Comparison of ENCODE assay signal across 3 cellular contexts in genomic region chr11:46677169-46677568, GRCh38.
TF ChIP-seq lines count a peak whose summit lies in the region.

No MANE protein-coding gene starts in this region.

TF ChIP-seq in GM12891, 5 proteins besides CTCF, POLR2A, EP300 and RAD21 (continued from another document):
- no peak for TF ChIP-seq TAF1 (IDR thresholded peaks at IDR 0.05; ENCODE audit: low read depth, low read length)

TF ChIP-seq in WTC11, 78 proteins besides CTCF, POLR2A, EP300 and RAD21 (continued from another document and continues in another):
- TF ChIP-seq USF2 (CRISPR knock-in tag; IDR thresholded peaks at IDR 0.05) = no peak
- no peak for TF ChIP-seq CDX4 (CRISPR knock-in tag; IDR thresholded peaks at IDR 0.05; ENCODE audit: borderline replicate concordance)
- TF ChIP-seq ERG (CRISPR knock-in tag; IDR thresholded peaks at IDR 0.05) = no peak
- no peak for TF ChIP-seq ZNF263 (CRISPR knock-in tag; IDR thresholded peaks at IDR 0.05; ENCODE audit: low read depth)
- no peak for TF ChIP-seq JUN (CRISPR knock-in tag; IDR thresholded peaks at IDR 0.05)
- no peak for TF ChIP-seq CREM (CRISPR knock-in tag; IDR thresholded peaks at IDR 0.05)
- TF ChIP-seq JAZF1 (CRISPR knock-in tag; IDR thresholded peaks at IDR 0.05) = no peak
- no peak for TF ChIP-seq USF1 (CRISPR knock-in tag; IDR thresholded peaks at IDR 0.05)
- TF ChIP-seq ZNF281 (CRISPR knock-in tag; IDR thresholded peaks at IDR 0.05) = no peak
- no peak for TF ChIP-seq ZNF232 (CRISPR knock-in tag; IDR thresholded peaks at IDR 0.05)
- TF ChIP-seq PRRX2 (CRISPR knock-in tag; IDR thresholded peaks at IDR 0.05) = no peak
- no peak for TF ChIP-seq PRDM15 (CRISPR knock-in tag; IDR thresholded peaks at IDR 0.05)

TF ChIP-seq in endothelial cell of umbilical vein, 7 proteins besides CTCF, POLR2A, EP300 and RAD21 (continued from another document):
- no peak for TF ChIP-seq MAX (IDR thresholded peaks at IDR 0.05; ENCODE audit: insufficient read depth, insufficient read length)
- TF ChIP-seq FOS (IDR thresholded peaks at IDR 0.05; ENCODE audit: borderline replicate concordance, insufficient read depth, low read length) = no peak
TF ChIP-seq in endothelial cell of umbilical vein: peak in this region for 0.
